In the genomic region with DNA sequence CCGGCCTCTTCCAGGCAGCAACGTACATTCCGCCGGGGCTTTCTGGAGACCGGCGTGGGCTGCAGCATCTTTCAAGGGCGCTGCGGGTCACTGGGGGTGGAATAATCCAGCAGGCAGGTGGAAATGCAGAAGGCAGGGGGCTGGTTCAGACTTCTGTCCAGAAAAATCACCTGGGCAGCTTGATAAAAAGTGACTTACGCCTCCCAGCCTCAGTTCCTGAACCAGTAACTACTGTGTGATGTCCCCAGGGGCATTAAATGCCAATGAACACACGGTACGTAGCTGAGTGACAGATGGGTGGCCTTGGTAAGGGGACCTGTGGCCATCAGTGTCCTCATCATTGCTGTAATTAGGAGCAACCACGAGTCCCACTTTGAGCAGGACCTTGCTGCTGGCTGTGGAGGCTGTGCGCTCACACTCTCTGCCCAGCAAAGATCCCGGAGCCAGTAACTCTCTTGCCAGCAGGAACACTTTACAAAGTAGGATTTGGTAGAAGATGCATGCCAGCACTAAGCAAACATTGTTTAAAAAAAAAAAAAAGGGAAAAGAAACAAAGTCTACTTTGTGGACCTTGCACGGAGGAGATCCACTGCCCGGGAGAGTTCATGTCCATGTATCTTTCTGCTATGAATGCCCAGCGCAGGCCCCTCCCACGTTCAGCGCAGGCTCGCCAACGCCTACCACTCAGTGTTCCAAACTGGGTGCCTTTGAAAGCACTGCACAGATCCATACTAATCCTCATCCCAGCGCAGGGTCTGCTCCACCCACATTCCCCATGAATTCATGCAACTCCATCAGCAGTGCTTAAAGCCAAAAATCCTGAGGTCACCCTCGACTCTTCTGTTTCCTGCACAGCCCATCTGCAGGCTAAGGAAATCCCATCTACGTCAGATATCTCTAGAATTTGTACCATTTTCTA, we compare ENCODE assay signal across 9 cellular contexts.
DNase-seq lines count a peak whose midpoint lies in the region; ATAC-seq and TF ChIP-seq lines count a peak whose summit lies in the region.
"Had no signal": no experiment of that assay in that cellular context is flagged by ENCODE, and none has a peak within 500 bp of the region (broad histone marks: within the 10 kb centered on the region; RNA-seq: fewer than 3 reads in every experiment).

No MANE protein-coding gene starts in this region.

- TF ChIP-seq CTCF in AG09319 (IDR thresholded peaks at IDR 0.05; ENCODE audit: low read depth, low read length) (no peak), osteoblast (IDR thresholded peaks at IDR 0.05; ENCODE audit: extremely low read depth, low read depth, low read length) (no peak), SK-N-SH (IDR thresholded peaks at IDR 0.05) (no peak)

- WGBS in SK-N-SH (ENCODE audit: low lambda C conversion rate), result 92% methylated on average over 24 of the region's 24 CpGs

- H3K9me3 Mint-ChIP-seq in T-cell, result no peaks in the 10 kb centered on the region

- H3K4me3 ChIP-seq in osteoblast (ENCODE audit: insufficient read depth, low read length) (no peak overlapping the region), SK-N-SH (ENCODE audit: low read depth in 2 of 2, low read length in 1 of 2) (no peak overlapping the region)

- H3K4me3 Mint-ChIP-seq in T-cell, result peak overlapping the region in 1 of 3 donors; percentile 78

- H3K9me3 ChIP-seq in osteoblast (ENCODE audit: low read depth, low read length) (no peaks in the 10 kb centered on the region), SK-N-SH (no peaks in the 10 kb centered on the region)

- H3K79me2 ChIP-seq in osteoblast (ENCODE audit: insufficient read depth, low read length), result peaks cover 25% of the 10 kb centered on the region
- H3K79me2 ChIP-seq in SK-N-SH (ENCODE audit: insufficient read depth), result 0 out of 2 replicates have a peak, but pooled peaks cover 2% of the 10 kb centered on the region

- H3K9me2 ChIP-seq in SK-N-SH, result no peaks in the 10 kb centered on the region

- TF ChIP-seq EP300 in SK-N-SH (IDR thresholded peaks at IDR 0.05; ENCODE audit: borderline replicate concordance in 1 of 2, low read depth in 1 of 2, low read length in 1 of 2), result no peak

- no peaks in the 10 kb centered on the region for H3K36me3 ChIP-seq in osteoblast (ENCODE audit: insufficient read depth, low read length)
- H3K36me3 ChIP-seq in SK-N-SH (replicated peaks in 1 of 2; ENCODE audit: control insufficient read depth in 1 of 2, insufficient read depth in 2 of 2, low read length in 1 of 2), result no peaks in the 10 kb centered on the region

- peaks cover 84 to 87% (median 84%) of the 10 kb centered on the region in 3 donors for H3K4me1 Mint-ChIP-seq in T-cell

- CTCF ChIA-PET in T-cell (lab: Charles Lee), result no interaction called here
- CTCF ChIA-PET in SK-N-SH (lab: Yijun Ruan, JAX), result interaction anchor here (0.5 kb wide), 1 partner anchor 1930 kb away, joined by 3 read pairs; no protein-coding TSS in a partner anchor

- peak overlapping the region; percentile 10 for H3K27ac ChIP-seq in osteoblast (ENCODE audit: low read depth, low read length)
- H3K27ac ChIP-seq in SK-N-SH (ENCODE audit: low read depth in 2 of 2, low read length in 1 of 2), result no peak overlapping the region

- H3K4me1 ChIP-seq in osteoblast (ENCODE audit: insufficient read depth, low read length) (peaks cover 54% of the 10 kb centered on the region), SK-N-SH (ENCODE audit: control insufficient read depth in 1 of 2, insufficient read depth in 2 of 2, low read depth in 1 of 2, low read length in 1 of 2) (peaks cover 13 to 56% of the 10 kb centered on the region in 2 experiments)

- H2AFZ ChIP-seq in osteoblast (ENCODE audit: low read length), result no peak overlapping the region
- H2AFZ ChIP-seq in SK-N-SH (ENCODE audit: low read depth), result no peak overlapping the region

- H3K27ac Mint-ChIP-seq in T-cell, result peak overlapping the region; percentile 56

- H3K27me3 ChIP-seq in osteoblast (ENCODE audit: insufficient read depth, low read length) (no peaks in the 10 kb centered on the region), SK-N-SH (ENCODE audit: insufficient read depth) (no peaks in the 10 kb centered on the region)

- H4K20me1 ChIP-seq in osteoblast (ENCODE audit: insufficient read depth, low read length), result no peaks in the 10 kb centered on the region
- H4K20me1 ChIP-seq in SK-N-SH (ENCODE audit: insufficient read depth), result no peaks in the 10 kb centered on the region

- intact Hi-C loops in head of caudate nucleus (cut with DNase I), result no loop called here

- no peak overlapping the region for H3K9ac ChIP-seq in SK-N-SH

- peak overlapping the region; percentile 54 for H3K4me2 ChIP-seq in osteoblast (ENCODE audit: insufficient read depth, low read length)
- H3K4me2 ChIP-seq in SK-N-SH, result no peak overlapping the region

- peaks cover 3% of the 10 kb centered on the region for H3K36me3 Mint-ChIP-seq in T-cell

- no peak for ATAC-seq in T-cell (replicated peaks in 1 of 4)
- ATAC-seq: HCT116 had no signal

- POLR2A ChIA-PET in T-cell (lab: Charles Lee), result no interaction called here
- POLR2A ChIA-PET in SK-N-SH (lab: Yijun Ruan, JAX), result no interaction called here

- no peaks in the 10 kb centered on the region for H3K27me3 Mint-ChIP-seq in T-cell

- peak; percentile 44 for DNase-seq in AG09319 (ENCODE audit: extremely low read depth, low read depth)
- no peak for DNase-seq in T-cell
- peak; percentile 43 to 89 (median 76) for DNase-seq in head of caudate nucleus
- peak; percentile 92 for DNase-seq in osteoblast (ENCODE audit: insufficient read length, low spot score, missing footprints)
- no peak for DNase-seq in NCI-H2107 (lab: John Stamatoyannopoulos, UW)
- no peak for DNase-seq in HUDEP-2 (lab: John Stamatoyannopoulos, UW; ENCODE audit: unreplicated experiment in 76 of 76)
- DNase-seq in SK-N-SH, result no peak
- DNase-seq in HuH-7.5 (ENCODE audit: low spot score), result no peak

- TF ChIP-seq RAD21 in SK-N-SH (IDR thresholded peaks at IDR 0.05; ENCODE audit: low read length), result no peak

- no peaks in the 10 kb centered on the region for H3F3A ChIP-seq in SK-N-SH (replicated peaks; ENCODE audit: insufficient read depth)

TF ChIP-seq in SK-N-SH, 30 proteins besides CTCF, POLR2A, EP300 and RAD21 (continues in another document):
- TF ChIP-seq RCOR1 (IDR thresholded peaks at IDR 0.05; ENCODE audit: low read length), result no peak
- no peak for TF ChIP-seq FOSL2 (IDR thresholded peaks at IDR 0.05; ENCODE audit: borderline replicate concordance, low read depth)
- no peak for TF ChIP-seq GABPA (IDR thresholded peaks at IDR 0.05; ENCODE audit: low read depth)
- TF ChIP-seq, protein P1, sequence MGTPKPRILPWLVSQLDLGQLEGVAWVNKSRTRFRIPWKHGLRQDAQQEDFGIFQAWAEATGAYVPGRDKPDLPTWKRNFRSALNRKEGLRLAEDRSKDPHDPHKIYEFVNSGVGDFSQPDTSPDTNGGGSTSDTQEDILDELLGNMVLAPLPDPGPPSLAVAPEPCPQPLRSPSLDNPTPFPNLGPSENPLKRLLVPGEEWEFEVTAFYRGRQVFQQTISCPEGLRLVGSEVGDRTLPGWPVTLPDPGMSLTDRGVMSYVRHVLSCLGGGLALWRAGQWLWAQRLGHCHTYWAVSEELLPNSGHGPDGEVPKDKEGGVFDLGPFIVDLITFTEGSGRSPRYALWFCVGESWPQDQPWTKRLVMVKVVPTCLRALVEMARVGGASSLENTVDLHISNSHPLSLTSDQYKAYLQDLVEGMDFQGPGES (IDR thresholded peaks at IDR 0.05; ENCODE audit: low read depth, low read length), result no peak
- TF ChIP-seq SMC3 (IDR thresholded peaks at IDR 0.05; ENCODE audit: low read depth, low read length), result no peak
- no peak for TF ChIP-seq FOXM1 (IDR thresholded peaks at IDR 0.05; ENCODE audit: low read depth)
- no peak for TF ChIP-seq GATA2 (CRISPR knock-in tag; IDR thresholded peaks at IDR 0.05)
- TF ChIP-seq TAF1 (IDR thresholded peaks at IDR 0.05; ENCODE audit: borderline replicate concordance, low read depth, low read length), result no peak
- TF ChIP-seq, protein P2, sequence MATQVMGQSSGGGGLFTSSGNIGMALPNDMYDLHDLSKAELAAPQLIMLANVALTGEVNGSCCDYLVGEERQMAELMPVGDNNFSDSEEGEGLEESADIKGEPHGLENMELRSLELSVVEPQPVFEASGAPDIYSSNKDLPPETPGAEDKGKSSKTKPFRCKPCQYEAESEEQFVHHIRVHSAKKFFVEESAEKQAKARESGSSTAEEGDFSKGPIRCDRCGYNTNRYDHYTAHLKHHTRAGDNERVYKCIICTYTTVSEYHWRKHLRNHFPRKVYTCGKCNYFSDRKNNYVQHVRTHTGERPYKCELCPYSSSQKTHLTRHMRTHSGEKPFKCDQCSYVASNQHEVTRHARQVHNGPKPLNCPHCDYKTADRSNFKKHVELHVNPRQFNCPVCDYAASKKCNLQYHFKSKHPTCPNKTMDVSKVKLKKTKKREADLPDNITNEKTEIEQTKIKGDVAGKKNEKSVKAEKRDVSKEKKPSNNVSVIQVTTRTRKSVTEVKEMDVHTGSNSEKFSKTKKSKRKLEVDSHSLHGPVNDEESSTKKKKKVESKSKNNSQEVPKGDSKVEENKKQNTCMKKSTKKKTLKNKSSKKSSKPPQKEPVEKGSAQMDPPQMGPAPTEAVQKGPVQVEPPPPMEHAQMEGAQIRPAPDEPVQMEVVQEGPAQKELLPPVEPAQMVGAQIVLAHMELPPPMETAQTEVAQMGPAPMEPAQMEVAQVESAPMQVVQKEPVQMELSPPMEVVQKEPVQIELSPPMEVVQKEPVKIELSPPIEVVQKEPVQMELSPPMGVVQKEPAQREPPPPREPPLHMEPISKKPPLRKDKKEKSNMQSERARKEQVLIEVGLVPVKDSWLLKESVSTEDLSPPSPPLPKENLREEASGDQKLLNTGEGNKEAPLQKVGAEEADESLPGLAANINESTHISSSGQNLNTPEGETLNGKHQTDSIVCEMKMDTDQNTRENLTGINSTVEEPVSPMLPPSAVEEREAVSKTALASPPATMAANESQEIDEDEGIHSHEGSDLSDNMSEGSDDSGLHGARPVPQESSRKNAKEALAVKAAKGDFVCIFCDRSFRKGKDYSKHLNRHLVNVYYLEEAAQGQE (IDR thresholded peaks at IDR 0.05; ENCODE audit: low read depth, low read length), result no peak
- TF ChIP-seq, protein P3, sequence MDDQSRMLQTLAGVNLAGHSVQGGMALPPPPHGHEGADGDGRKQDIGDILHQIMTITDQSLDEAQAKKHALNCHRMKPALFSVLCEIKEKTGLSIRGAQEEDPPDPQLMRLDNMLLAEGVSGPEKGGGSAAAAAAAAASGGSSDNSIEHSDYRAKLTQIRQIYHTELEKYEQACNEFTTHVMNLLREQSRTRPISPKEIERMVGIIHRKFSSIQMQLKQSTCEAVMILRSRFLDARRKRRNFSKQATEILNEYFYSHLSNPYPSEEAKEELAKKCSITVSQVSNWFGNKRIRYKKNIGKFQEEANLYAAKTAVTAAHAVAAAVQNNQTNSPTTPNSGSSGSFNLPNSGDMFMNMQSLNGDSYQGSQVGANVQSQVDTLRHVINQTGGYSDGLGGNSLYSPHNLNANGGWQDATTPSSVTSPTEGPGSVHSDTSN (IDR thresholded peaks at IDR 0.05), result no peak

Comparison
In these comparisons a context has a peak if more than half of its experiments do, and no peak if none do; other contexts are left out.
1. DNase-seq: peak in AG09319 (single experiment), head of caudate nucleus (42 of 42) and osteoblast (single experiment); none in T-cell (0 of 34), NCI-H2107 (single experiment), HUDEP-2 (0 of 76), SK-N-SH (single experiment) and HuH-7.5 (single experiment).